Comparison of ENCODE assay signal across 18 cellular contexts in the genomic region with DNA sequence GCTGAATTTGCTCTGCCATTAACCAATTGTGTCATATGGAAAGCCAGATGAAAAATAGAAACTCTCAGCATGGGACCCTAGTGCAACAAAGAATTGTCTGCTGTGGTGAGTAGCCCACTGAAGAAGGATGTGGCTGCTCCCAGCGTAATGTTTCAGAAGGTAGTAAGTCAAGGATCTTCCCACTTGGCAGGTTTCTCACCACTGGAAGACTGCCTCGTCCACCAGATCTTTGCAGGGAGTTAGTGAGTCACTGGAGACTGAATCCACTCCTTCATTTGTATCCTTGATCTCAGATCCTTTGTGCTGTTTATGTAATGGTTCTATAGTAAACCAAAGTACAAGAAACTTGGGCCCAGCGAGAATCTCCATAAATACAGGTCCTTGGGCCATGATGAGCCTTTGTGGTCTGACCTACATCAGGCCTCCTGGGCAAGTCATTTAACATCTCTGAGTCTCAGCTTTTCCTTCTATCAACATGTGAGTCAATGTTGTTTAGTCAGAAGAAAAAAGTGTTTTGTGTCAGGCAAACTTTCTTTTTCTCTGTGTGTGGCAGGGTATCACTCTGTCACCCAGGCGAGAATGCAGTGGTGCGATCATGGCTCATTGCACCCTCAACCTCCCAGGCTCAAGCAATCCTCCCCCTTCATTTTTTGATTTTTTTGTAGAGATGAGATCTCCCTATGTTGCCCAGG.
DNase-seq lines count a peak whose midpoint lies in the region; ATAC-seq and TF ChIP-seq lines count a peak whose summit lies in the region.
"Had no signal": no experiment of that assay in that cellular context is flagged by ENCODE, and none has a peak within 500 bp of the region (broad histone marks: within the 10 kb centered on the region; RNA-seq: fewer than 3 reads in every experiment).

No MANE protein-coding gene starts in this region.

- H3K4me1 Mint-ChIP-seq in activated CD4-positive, alpha-beta T cell treated with anti-CD3 and anti-CD28 coated beads for 36 hours: peaks cover 23% of the 10 kb centered on the region
- H3K4me1 Mint-ChIP-seq in activated CD4-positive, alpha-beta T cell treated with anti-CD3 and anti-CD28 coated beads, Interleukin-2, amount 10 ng/mL, durations not matched to agents 7 days and 5 days: peaks cover 8% of the 10 kb centered on the region
- H3K4me1 Mint-ChIP-seq in T-helper 2 cell treated with Interferon-gamma antibody and Interleukin-4, amounts not matched to agents 5 μg/mL and 100 μg/mL, for 36 hours (ENCODE audit: low read depth): peaks cover 23% of the 10 kb centered on the region
- peaks cover 3 to 18% of the 10 kb centered on the region in 2 donors for H3K4me1 Mint-ChIP-seq in natural killer cell treated with Interleukin-12 subunit alpha and Interleukin-12 subunit beta and Interleukin-15 and Interleukin-18, amount 100 ng/mL, for 72 hours (ENCODE audit: low read depth in 2 of 2)
- no peaks in the 10 kb centered on the region for H3K4me1 Mint-ChIP-seq in effector memory CD8-positive, alpha-beta T cell (ENCODE audit: low read depth in 2 of 2)

- 65 to 77% (median 68%) methylated on average over 5 of the region's 5 CpGs for WGBS in ovary, 3 donors

- no peaks in the 10 kb centered on the region for H3K36me3 ChIP-seq in ovary
- H3K36me3 ChIP-seq: upper lobe of left lung had no signal

- peak overlapping the region; percentile 68 for H3K27ac Mint-ChIP-seq in activated CD4-positive, alpha-beta T cell treated with anti-CD3 and anti-CD28 coated beads for 36 hours
- H3K27ac Mint-ChIP-seq in activated CD4-positive, alpha-beta T cell treated with anti-CD3 and anti-CD28 coated beads, Interleukin-2, amount 10 ng/mL, durations not matched to agents 7 days and 5 days: no peak overlapping the region
- H3K27ac Mint-ChIP-seq in T-helper 2 cell treated with Interferon-gamma antibody and Interleukin-4, amounts not matched to agents 5 μg/mL and 100 μg/mL, for 36 hours: no peak overlapping the region
- peak overlapping the region in 1 of 2 donors; percentile 39 for H3K27ac Mint-ChIP-seq in natural killer cell treated with Interleukin-12 subunit alpha and Interleukin-12 subunit beta and Interleukin-15 and Interleukin-18, amount 100 ng/mL, for 72 hours
- H3K27ac Mint-ChIP-seq in effector memory CD8-positive, alpha-beta T cell: no peak overlapping the region

- TF ChIP-seq POLR2A in ovary (IDR thresholded peaks at IDR 0.05): no peak

- intact Hi-C loops in activated CD4-positive, alpha-beta T cell treated with anti-CD3 and anti-CD28 coated beads for 36 hours (cut with DNase I, micrococcal nuclease): loop anchor here (1.0 to 10.0 kb wide), 5 partner anchors 12 to 234 kb away; no protein-coding TSS in a partner anchor
- intact Hi-C loops in ovary (cut with DNase I): no loop called here

- no peak for TF ChIP-seq CTCF in ovary (IDR thresholded peaks at IDR 0.05)

- no peaks in the 10 kb centered on the region for H3K27me3 Mint-ChIP-seq in activated CD4-positive, alpha-beta T cell treated with anti-CD3 and anti-CD28 coated beads for 36 hours
- no peaks in the 10 kb centered on the region for H3K27me3 Mint-ChIP-seq in activated CD4-positive, alpha-beta T cell treated with anti-CD3 and anti-CD28 coated beads, Interleukin-2, amount 10 ng/mL, durations not matched to agents 7 days and 5 days
- no peaks in the 10 kb centered on the region for H3K27me3 Mint-ChIP-seq in T-helper 2 cell treated with Interferon-gamma antibody and Interleukin-4, amounts not matched to agents 5 μg/mL and 100 μg/mL, for 36 hours (ENCODE audit: low read depth)
- H3K27me3 Mint-ChIP-seq in natural killer cell treated with Interleukin-12 subunit alpha and Interleukin-12 subunit beta and Interleukin-15 and Interleukin-18, amount 100 ng/mL, for 72 hours: peaks cover 0 to 11% of the 10 kb centered on the region in 2 donors
- H3K27me3 Mint-ChIP-seq in effector memory CD8-positive, alpha-beta T cell: no peaks in the 10 kb centered on the region

- no peak overlapping the region for H3K4me3 ChIP-seq in ovary
- H3K4me3 ChIP-seq: upper lobe of left lung had no signal

- H3K4me1 ChIP-seq in ovary (ENCODE audit: insufficient read depth): no peaks in the 10 kb centered on the region
- H3K4me1 ChIP-seq: upper lobe of left lung had no signal

- no peaks in the 10 kb centered on the region for H3K9me3 ChIP-seq in ovary
- H3K9me3 ChIP-seq: upper lobe of left lung had no signal

- no peak for TF ChIP-seq EP300 in ovary (IDR thresholded peaks at IDR 0.05)

- no peaks in the 10 kb centered on the region for H3K27me3 ChIP-seq in ovary
- H3K27me3 ChIP-seq: upper lobe of left lung had no signal

- no peaks in the 10 kb centered on the region for H3K9me3 Mint-ChIP-seq in activated CD4-positive, alpha-beta T cell treated with anti-CD3 and anti-CD28 coated beads for 36 hours (ENCODE audit: low read depth)
- no peaks in the 10 kb centered on the region for H3K9me3 Mint-ChIP-seq in activated CD4-positive, alpha-beta T cell treated with anti-CD3 and anti-CD28 coated beads, Interleukin-2, amount 10 ng/mL, durations not matched to agents 7 days and 5 days
- no peaks in the 10 kb centered on the region for H3K9me3 Mint-ChIP-seq in T-helper 2 cell treated with Interferon-gamma antibody and Interleukin-4, amounts not matched to agents 5 μg/mL and 100 μg/mL, for 36 hours
- H3K9me3 Mint-ChIP-seq in natural killer cell treated with Interleukin-12 subunit alpha and Interleukin-12 subunit beta and Interleukin-15 and Interleukin-18, amount 100 ng/mL, for 72 hours: no peaks in the 10 kb centered on the region
- no peaks in the 10 kb centered on the region for H3K9me3 Mint-ChIP-seq in effector memory CD8-positive, alpha-beta T cell

- H3K27ac ChIP-seq in ovary: no peak overlapping the region
- H3K27ac ChIP-seq: 22Rv1, upper lobe of left lung had no signal

- no peak overlapping the region for H3K4me3 Mint-ChIP-seq in activated CD4-positive, alpha-beta T cell treated with anti-CD3 and anti-CD28 coated beads for 36 hours
- H3K4me3 Mint-ChIP-seq in activated CD4-positive, alpha-beta T cell treated with anti-CD3 and anti-CD28 coated beads, Interleukin-2, amount 10 ng/mL, durations not matched to agents 7 days and 5 days: no peak overlapping the region
- H3K4me3 Mint-ChIP-seq in T-helper 2 cell treated with Interferon-gamma antibody and Interleukin-4, amounts not matched to agents 5 μg/mL and 100 μg/mL, for 36 hours: no peak overlapping the region
- H3K4me3 Mint-ChIP-seq in natural killer cell treated with Interleukin-12 subunit alpha and Interleukin-12 subunit beta and Interleukin-15 and Interleukin-18, amount 100 ng/mL, for 72 hours: peak overlapping the region; percentile 48
- no peak overlapping the region for H3K4me3 Mint-ChIP-seq in effector memory CD8-positive, alpha-beta T cell

- no peaks in the 10 kb centered on the region for H3K36me3 Mint-ChIP-seq in activated CD4-positive, alpha-beta T cell treated with anti-CD3 and anti-CD28 coated beads for 36 hours (ENCODE audit: low read depth)
- H3K36me3 Mint-ChIP-seq in activated CD4-positive, alpha-beta T cell treated with anti-CD3 and anti-CD28 coated beads, Interleukin-2, amount 10 ng/mL, durations not matched to agents 7 days and 5 days (ENCODE audit: low read depth): no peaks in the 10 kb centered on the region
- H3K36me3 Mint-ChIP-seq in T-helper 2 cell treated with Interferon-gamma antibody and Interleukin-4, amounts not matched to agents 5 μg/mL and 100 μg/mL, for 36 hours (ENCODE audit: low read depth): no peaks in the 10 kb centered on the region
- H3K36me3 Mint-ChIP-seq in natural killer cell treated with Interleukin-12 subunit alpha and Interleukin-12 subunit beta and Interleukin-15 and Interleukin-18, amount 100 ng/mL, for 72 hours: no peaks in the 10 kb centered on the region
- H3K36me3 Mint-ChIP-seq in effector memory CD8-positive, alpha-beta T cell (ENCODE audit: insufficient read depth): no peaks in the 10 kb centered on the region

- CTCF ChIA-PET in activated CD4-positive, alpha-beta T cell treated with anti-CD3 and anti-CD28 coated beads for 36 hours (lab: Charles Lee): interaction anchor here (1.2 kb wide), 1 partner anchor 14 kb away, joined by 4 read pairs; no protein-coding TSS in a partner anchor
- CTCF ChIA-PET in activated CD4-positive, alpha-beta T cell treated with anti-CD3 and anti-CD28 coated beads, Interleukin-2, amount 10 ng/mL, durations not matched to agents 7 days and 5 days (lab: Charles Lee): no interaction called here

- peak; percentile 93 for ATAC-seq in activated CD4-positive, alpha-beta T cell treated with anti-CD3 and anti-CD28 coated beads for 36 hours
- peak; percentile 37 for ATAC-seq in GM18909 (IDR thresholded peaks at IDR 0.05; ENCODE audit: poor library complexity, unreplicated experiment)
- peak; percentile 75 to 88 for ATAC-seq in natural killer cell treated with Interleukin-12 subunit alpha and Interleukin-12 subunit beta and Interleukin-15 and Interleukin-18, amount 100 ng/mL, for 72 hours
- no peak for ATAC-seq in GM18517 (IDR thresholded peaks at IDR 0.05; ENCODE audit: unreplicated experiment)
- ATAC-seq in effector memory CD8-positive, alpha-beta T cell (replicated peaks): no peak
- ATAC-seq: left colon had no signal

- DNase-seq in activated CD4-positive, alpha-beta T cell treated with anti-CD3 and anti-CD28 coated beads for 36 hours: peak; percentile 68
- no peak for DNase-seq in activated CD4-positive, alpha-beta T cell treated with anti-CD3 and anti-CD28 coated beads, Interleukin-2, amount 10 ng/mL, durations not matched to agents 7 days and 5 days
- peak; percentile 41 for DNase-seq in T-helper 2 cell treated with Interferon-gamma antibody and Interleukin-4, amounts not matched to agents 5 μg/mL and 100 μg/mL, for 36 hours (ENCODE audit: low spot score)
- no peak for DNase-seq in natural killer cell treated with Interleukin-12 subunit alpha and Interleukin-12 subunit beta and Interleukin-15 and Interleukin-18, amount 100 ng/mL, for 72 hours (ENCODE audit: low spot score)
- DNase-seq in effector memory CD8-positive, alpha-beta T cell: no peak
- DNase-seq in ovary: no peak
- DNase-seq: amniotic stem cell; GF-D8; left colon; NCI-H146; NCI-H2227 treated with DMSO at 0.1 percent for 48 hours; nucleus accumbens; RPMI8226; stimulated activated naive CD4-positive, alpha-beta T cell; upper lobe of left lung had no signal

- POLR2A ChIA-PET in activated CD4-positive, alpha-beta T cell treated with anti-CD3 and anti-CD28 coated beads for 36 hours (lab: Charles Lee): interaction anchor here (0.6 kb wide), 1 partner anchor 1210 kb away, joined by 3 read pairs; no protein-coding TSS in a partner anchor
- POLR2A ChIA-PET in activated CD4-positive, alpha-beta T cell treated with anti-CD3 and anti-CD28 coated beads, Interleukin-2, amount 10 ng/mL, durations not matched to agents 7 days and 5 days (lab: Charles Lee): no interaction called here

Comparison
In these comparisons a context has a peak if more than half of its experiments do, and no peak if none do; other contexts are left out.
1. DNase-seq: peak in activated CD4-positive, alpha-beta T cell treated with anti-CD3 and anti-CD28 coated beads for 36 hours (single experiment) and T-helper 2 cell treated with Interferon-gamma antibody and Interleukin-4, amounts not matched to agents 5 μg/mL and 100 μg/mL, for 36 hours (single experiment); none in activated CD4-positive, alpha-beta T cell treated with anti-CD3 and anti-CD28 coated beads, Interleukin-2, amount 10 ng/mL, durations not matched to agents 7 days and 5 days (single experiment), natural killer cell treated with Interleukin-12 subunit alpha and Interleukin-12 subunit beta and Interleukin-15 and Interleukin-18, amount 100 ng/mL, for 72 hours (single experiment), effector memory CD8-positive, alpha-beta T cell (0 of 3) and ovary (0 of 5).
2. ATAC-seq: peak in activated CD4-positive, alpha-beta T cell treated with anti-CD3 and anti-CD28 coated beads for 36 hours (single experiment), GM18909 (single experiment) and natural killer cell treated with Interleukin-12 subunit alpha and Interleukin-12 subunit beta and Interleukin-15 and Interleukin-18, amount 100 ng/mL, for 72 hours (2 of 2); none in GM18517 (single experiment) and effector memory CD8-positive, alpha-beta T cell (single experiment).
3. intact Hi-C loops: an anchor here in activated CD4-positive, alpha-beta T cell treated with anti-CD3 and anti-CD28 coated beads for 36 hours (1.0 to 10.0 kb wide); none called in ovary.